Comparison of ENCODE assay signal across 2 cellular contexts in the genomic region with DNA sequence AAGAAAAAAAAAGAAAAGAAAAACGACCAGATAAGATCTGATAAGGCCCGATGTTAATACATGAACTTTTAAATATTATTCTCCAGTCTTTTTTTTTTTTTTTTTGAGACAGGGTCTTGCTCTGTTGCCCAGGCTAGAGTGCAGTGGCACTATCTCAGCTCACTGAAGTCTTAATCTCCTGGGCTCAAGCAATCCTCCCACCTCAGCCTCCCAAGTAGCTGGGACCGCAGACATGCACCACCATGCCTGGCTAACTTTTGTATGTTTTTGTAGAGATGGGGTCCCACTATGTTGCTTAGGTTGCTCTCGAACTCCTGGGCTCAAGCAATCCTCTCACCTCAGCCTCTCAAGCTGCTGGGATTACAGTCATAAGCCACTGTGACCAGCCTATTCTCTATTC.
TF ChIP-seq lines count a peak whose summit lies in the region.

No MANE protein-coding gene starts in this region.

TF ChIP-seq in K562, 482 proteins besides CTCF, POLR2A, EP300 and RAD21:
- TF ChIP-seq SMARCE1 (IDR thresholded peaks at IDR 0.05) (no peak), ZNF121 (CRISPR knock-in tag; conservative IDR thresholded peaks at IDR 0.05) (peak; percentile 58)

TF ChIP-seq in HepG2, 621 proteins besides CTCF, POLR2A, EP300 and RAD21:
- TF ChIP-seq ZNF121 (CRISPR knock-in tag; IDR thresholded peaks at IDR 0.05) (peak; percentile 63), ZNF768 (CRISPR knock-in tag; IDR thresholded peaks at IDR 0.05) (no peak)
TF ChIP-seq in HepG2: peak in this region for 1.
